ENCODE assay signal across 8 cellular contexts in the genomic region with DNA sequence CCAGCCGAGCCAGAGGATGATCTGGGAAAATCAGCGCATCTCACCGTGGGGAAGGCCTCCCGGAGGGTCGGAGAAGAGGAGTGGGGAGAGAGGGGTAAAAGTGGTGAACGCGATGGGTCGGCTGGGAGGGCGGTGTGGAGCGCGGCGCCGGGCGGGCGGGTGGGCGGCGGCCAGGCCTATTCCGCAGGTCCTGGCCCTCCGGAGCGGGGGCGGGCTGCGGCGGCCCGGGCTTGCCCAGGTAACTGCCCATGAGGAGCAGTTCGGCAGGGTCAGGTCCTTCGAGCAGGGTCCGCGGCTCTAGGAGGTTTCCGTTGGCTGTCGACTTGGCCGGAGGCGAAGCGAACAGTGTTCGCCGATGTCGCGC. TPM values are rescaled to one million over a fixed set of nuclear protein-coding genes. Genes with fewer than 3 reads are reported as not detected.
A peak's percentile ranks its signal among the peaks of the same experiment; 100 is the strongest.
DNase-seq lines count a peak whose midpoint lies in the region; ATAC-seq and TF ChIP-seq lines count a peak whose summit lies in the region.
"Not testable (repeated sequence)": the region's sequence is repeated elsewhere in the genome, so short reads cannot be mapped to it uniquely, and the experiment has no call there.

No MANE protein-coding gene starts in this region.

- peaks cover 23% of the 10 kb centered on the region for H3K36me3 ChIP-seq in IMR-90 (ENCODE audit: control insufficient read depth, insufficient read depth, low read length)
- H3K36me3 ChIP-seq in iPS DF 6.9 (ENCODE audit: control insufficient read depth, insufficient read depth, low read length) = peaks cover 10% of the 10 kb centered on the region; the same call in 1 of the 2 replicates
- H3K36me3 ChIP-seq in neutrophil = peaks cover 38% of the 10 kb centered on the region
- H3K36me3 ChIP-seq in uterus = not testable (repeated sequence)

- TF ChIP-seq CTCF in HFFc6 (IDR thresholded peaks at IDR 0.05); IMR-90 (conservative IDR thresholded peaks at IDR 0.05; ENCODE audit: low read depth, low read length); coronary artery (IDR thresholded peaks at IDR 0.05); neutrophil (IDR thresholded peaks at IDR 0.05); uterus (IDR thresholded peaks at IDR 0.05): not testable (repeated sequence)

- not testable (repeated sequence) for H3K9me3 ChIP-seq in IMR-90 (ENCODE audit: control insufficient read depth, insufficient read depth, low read length); iPS DF 6.9 (ENCODE audit: control insufficient read depth, insufficient read depth, low read length); neutrophil; uterus

- H3K9me3 Mint-ChIP-seq in HFFc6; activated CD4-positive, alpha-beta memory T cell treated with anti-CD3 and anti-CD28 coated beads for 36 hours: not testable (repeated sequence)

- H3K4me3 ChIP-seq in IMR-90 (ENCODE audit: insufficient read depth, low read depth, low read length) (peak overlapping the region; percentile 56), coronary artery (peak overlapping the region; percentile 75), iPS DF 6.9 (ENCODE audit: low read length) (peak overlapping the region; percentile 38; the same call in 1 of the 2 replicates), neutrophil (ENCODE audit: low read depth in 1 of 2, low read length in 1 of 2) (peak overlapping the region; percentile 60 to 71), uterus (peak overlapping the region; percentile 50 to 67)

- H3K14ac ChIP-seq in IMR-90 (replicated peaks; ENCODE audit: low read depth, low read length) = peak overlapping the region; percentile 22; the same call in 1 of the 2 replicates

- in situ Hi-C loops in IMR-90 (cut with MboI; ENCODE audit: low sequenced_read_pairs) = not testable (repeated sequence)

- H4K20me1 ChIP-seq in IMR-90 (ENCODE audit: insufficient read depth, low read length) = not testable (repeated sequence)

- H3K23ac ChIP-seq in IMR-90 (ENCODE audit: low read depth, low read length) = not testable (repeated sequence)

- H4K91ac ChIP-seq in IMR-90 (ENCODE audit: insufficient read depth, low read depth, low read length) = not testable (repeated sequence)

- not testable (repeated sequence) for H4K5ac ChIP-seq in IMR-90 (ENCODE audit: low read depth, low read length)

- not testable (repeated sequence) for H3K18ac ChIP-seq in IMR-90 (ENCODE audit: low read depth, low read length)

- H4K8ac ChIP-seq in IMR-90 (ENCODE audit: low read depth in 2 of 2, low read length in 2 of 2) = not testable (repeated sequence)

- BruUV-seq in IMR-90 (replicated peaks; lab: Mats Ljungman, UMichigan) = not testable (repeated sequence)

- H3K36me3 Mint-ChIP-seq in HFFc6 (ENCODE audit: low read depth) = peaks cover 26% of the 10 kb centered on the region
- peaks cover 25% of the 10 kb centered on the region for H3K36me3 Mint-ChIP-seq in activated CD4-positive, alpha-beta memory T cell treated with anti-CD3 and anti-CD28 coated beads for 36 hours

- H3K9me1 ChIP-seq in IMR-90 (ENCODE audit: insufficient read depth, low read length) = not testable (repeated sequence)

- H3K56ac ChIP-seq in IMR-90 (ENCODE audit: extremely low read depth, insufficient read depth, low read length) = not testable (repeated sequence)

- not testable (repeated sequence) for TF ChIP-seq POLR2A in IMR-90 (IDR thresholded peaks at IDR 0.05; ENCODE audit: low read depth, low read length); uterus (IDR thresholded peaks at IDR 0.05)

- H3K4me2 ChIP-seq in IMR-90 (ENCODE audit: low read depth, low read length) = peak overlapping the region; percentile 91

- H2BK5ac ChIP-seq in IMR-90 (ENCODE audit: low read depth, low read length, poor library complexity, severe bottlenecking) = not testable (repeated sequence)

- H3K27me3 Mint-ChIP-seq in HFFc6 (ENCODE audit: insufficient read depth); activated CD4-positive, alpha-beta memory T cell treated with anti-CD3 and anti-CD28 coated beads for 36 hours: not testable (repeated sequence)

- CTCF ChIA-PET in IMR-90 (lab: Yijun Ruan, JAX); activated CD4-positive, alpha-beta memory T cell treated with anti-CD3 and anti-CD28 coated beads for 36 hours (lab: Charles Lee): not testable (repeated sequence)

- not testable (repeated sequence) for H2AK9ac ChIP-seq in IMR-90 (replicated peaks; ENCODE audit: low read depth, low read length, poor library complexity)

- peak overlapping the region; percentile 86 for H3K4me3 Mint-ChIP-seq in HFFc6
- H3K4me3 Mint-ChIP-seq in activated CD4-positive, alpha-beta memory T cell treated with anti-CD3 and anti-CD28 coated beads for 36 hours = peak overlapping the region; percentile 84

- DNase-seq in HFFc6; IMR-90; activated CD4-positive, alpha-beta memory T cell treated with anti-CD3 and anti-CD28 coated beads for 36 hours; coronary artery (ENCODE audit: low spot score); iPS DF 6.9 (ENCODE audit: low read depth, low spot score); uterus: not testable (repeated sequence)

- not testable (repeated sequence) for H3K4me1 Mint-ChIP-seq in HFFc6 (ENCODE audit: low read depth); activated CD4-positive, alpha-beta memory T cell treated with anti-CD3 and anti-CD28 coated beads for 36 hours (ENCODE audit: low read depth)

- not testable (repeated sequence) for H3K4me1 ChIP-seq in IMR-90 (ENCODE audit: control insufficient read depth, insufficient read depth, low read length); iPS DF 6.9 (ENCODE audit: control insufficient read depth, insufficient read depth, low read length); neutrophil (ENCODE audit: control insufficient read depth in 1 of 2, insufficient read depth in 1 of 2, low read depth in 1 of 2, low read length in 1 of 2); uterus

- WGBS in IMR-90 (ENCODE audit: extremely low coverage in 2 of 2, insufficient read length in 1 of 2), 2 experiments = no CpG with 5 or more reads among the region's 37 CpGs
- WGBS in iPS DF 6.9 (ENCODE audit: insufficient coverage, insufficient read length) = no CpG with 5 or more reads among the region's 37 CpGs

- dilution Hi-C loops in IMR-90 (cut with HindIII; ENCODE audit: low sequenced_read_pairs, unreplicated experiment) = not testable (repeated sequence)

- not testable (repeated sequence) for H2AFZ ChIP-seq in IMR-90 (replicated peaks; ENCODE audit: low read length, poor library complexity)

- H3K79me1 ChIP-seq in IMR-90 (ENCODE audit: low read depth in 1 of 2, low read length in 2 of 2) = peaks cover 13 to 18% of the 10 kb centered on the region in 2 experiments

- not testable (repeated sequence) for TF ChIP-seq RAD21 in IMR-90 (IDR thresholded peaks at IDR 0.05; ENCODE audit: low read length)

- ATAC-seq in GM18502 (IDR thresholded peaks at IDR 0.05; ENCODE audit: poor library complexity, unreplicated experiment) (peak; percentile 43), IMR-90 (ENCODE audit: low read depth) (peak; percentile 59)

- intact Hi-C loops in IMR-90 (cut with micrococcal nuclease); activated CD4-positive, alpha-beta memory T cell treated with anti-CD3 and anti-CD28 coated beads for 36 hours (cut with micrococcal nuclease); uterus (cut with DNase I; ENCODE audit: low total_unique reads): not testable (repeated sequence)

- not testable (repeated sequence) for H2BK120ac ChIP-seq in IMR-90 (ENCODE audit: low read depth, low read length)

- H3K27ac ChIP-seq in IMR-90 (ENCODE audit: insufficient read depth, low read length) (peak overlapping the region; percentile 52; the same call in 1 of the 2 replicates), coronary artery (peak overlapping the region; percentile 80 to 89), neutrophil (peak overlapping the region; percentile 82), uterus (peak overlapping the region; percentile 80 to 85)
- H3K27ac ChIP-seq in iPS DF 6.9 (ENCODE audit: low read length) = not testable (repeated sequence)

- not testable (repeated sequence) for H2BK20ac ChIP-seq in IMR-90 (ENCODE audit: low read depth, low read length)

- POLR2A ChIA-PET in IMR-90 (lab: Charles Lee; ENCODE audit: unreplicated experiment); activated CD4-positive, alpha-beta memory T cell treated with anti-CD3 and anti-CD28 coated beads for 36 hours (lab: Charles Lee): not testable (repeated sequence)

- not testable (repeated sequence) for H2AK5ac ChIP-seq in IMR-90 (ENCODE audit: low read depth, low read length)

- H3K27ac Mint-ChIP-seq in HFFc6 = peak overlapping the region; percentile 84
- H3K27ac Mint-ChIP-seq in activated CD4-positive, alpha-beta memory T cell treated with anti-CD3 and anti-CD28 coated beads for 36 hours = peak overlapping the region; percentile 86

- not testable (repeated sequence) for H2BK15ac ChIP-seq in IMR-90 (ENCODE audit: low read depth, low read length)

- peak overlapping the region; percentile 87 for H3K9ac ChIP-seq in IMR-90 (ENCODE audit: low read depth, low read length)

- not testable (repeated sequence) for H3K4ac ChIP-seq in IMR-90 (ENCODE audit: low read depth, low read length)

- not testable (repeated sequence) for H3K27me3 ChIP-seq in IMR-90 (ENCODE audit: control insufficient read depth, insufficient read depth, low read length); iPS DF 6.9 (ENCODE audit: control insufficient read depth, insufficient read depth, low read length); neutrophil; uterus

RNA-seq across cellular contexts. Expression of a gene that starts 44.0 kb away (rescaled TPM):
- 10 to 100 TPM; 44.8 to 49.5 (median 45.9) TPM for total RNA-seq in HFFc6 (2021; fragmentation: NEBNext Ultra II Directional; extraction: Animal tissue kit (Norgen Biotek cat#: 25700))
- total RNA-seq in IMR-90 (2012; rRNA removed) (6.1 and 7.8 TPM in 2 replicates), uterus (10 to 100 TPM in 2 of 4 donors, 1 to 10 TPM in 2; 2.1 to 68.3 (median 13.5) TPM)
- polyA plus RNA-seq in IMR-90 (2012; rRNA removed) = 18.3 and 20.4 TPM in 2 replicates
- 11.2 and 16.7 TPM in 2 replicates for polyA plus RNA-seq in IMR-90 (2012; cell fraction: cytosol; rRNA removed)
- 32.8 and 47.9 TPM in 2 replicates for polyA plus RNA-seq in IMR-90 (2012; cell fraction: nucleus; rRNA removed; ENCODE audit: low replicate concordance)
- 10 to 100 TPM; 55.3 to 61.2 TPM for total RNA-seq in activated CD4-positive, alpha-beta memory T cell treated with anti-CD3 and anti-CD28 coated beads for 36 hours

RNA-seq across cellular contexts. Expression of a gene that starts 46.7 kb away (rescaled TPM):
- 1 to 10 TPM in 3 of 6 experiments, under 1 TPM in 3; 0.63 to 2.0 (median 1.00) TPM for total RNA-seq in HFFc6 (2021; fragmentation: NEBNext Ultra II Directional; extraction: Animal tissue kit (Norgen Biotek cat#: 25700))
- total RNA-seq in IMR-90 (2012; rRNA removed) = 0.18 and 0.28 TPM in 2 replicates
- polyA plus RNA-seq in IMR-90 (2012; rRNA removed) = 0.72 and 0.84 TPM in 2 replicates
- 0.03 and 0.15 TPM in 2 replicates for polyA plus RNA-seq in IMR-90 (2012; cell fraction: cytosol; rRNA removed)
- 8.0 and 10.1 TPM in 2 replicates for polyA plus RNA-seq in IMR-90 (2012; cell fraction: nucleus; rRNA removed; ENCODE audit: low replicate concordance)
- 1 to 10 TPM; 3.5 to 3.6 TPM for total RNA-seq in activated CD4-positive, alpha-beta memory T cell treated with anti-CD3 and anti-CD28 coated beads for 36 hours
- 10 to 100 TPM in 1 of 4 donors, 1 to 10 TPM in 2, under 1 TPM in 1; under 0.01 to 15.6 (median 1.9) TPM for total RNA-seq in uterus

RNA-seq across cellular contexts. Expression of a gene that starts 50.0 kb away (rescaled TPM):
- total RNA-seq in HFFc6 (2021; fragmentation: NEBNext Ultra II Directional; extraction: Animal tissue kit (Norgen Biotek cat#: 25700)) = not detected
- total RNA-seq in IMR-90 (2012; rRNA removed) = not detected in 2 replicates
- not detected in 2 replicates for polyA plus RNA-seq in IMR-90 (2012; rRNA removed)
- not detected in 2 replicates for polyA plus RNA-seq in IMR-90 (2012; cell fraction: cytosol; rRNA removed)
- polyA plus RNA-seq in IMR-90 (2012; cell fraction: nucleus; rRNA removed; ENCODE audit: low replicate concordance) = 0.03 TPM in 1 of 2 replicates, not detected in the other
- total RNA-seq in activated CD4-positive, alpha-beta memory T cell treated with anti-CD3 and anti-CD28 coated beads for 36 hours = not detected
- total RNA-seq in uterus = not detected
